ENCODE assay signal across 8 cellular contexts in genomic region chr9:115883467-115884329, GRCh38.
DNase-seq lines count a peak whose midpoint lies in the region; ATAC-seq, FAIRE-seq and TF ChIP-seq lines count a peak whose summit lies in the region.

No MANE protein-coding gene starts in this region.

- DNase-seq in NCI-H2029 treated with DMSO at 0.1 percent for 48 hours (lab: John Stamatoyannopoulos, UW) = peak; percentile 1
- DNase-seq in bronchial epithelial cell (ENCODE audit: low read depth) = peak; percentile 62
- DNase-seq in medulla oblongata (ENCODE audit: extremely low spot score) = peak; percentile 8
- no peak for DNase-seq in Peyer's patch
- DNase-seq in stimulated activated CD4-positive, alpha-beta T cell treated with anti-CD3 and anti-CD28 coated beads, Interleukin-2, amount 100 ng/mL, for 48 hours = no peak
- no peak for DNase-seq in activated T-cell treated with anti-CD3 and anti-CD28 coated beads, Interleukin-2, amount 50 U/mL, for 1 hour

- no peaks in the 10 kb centered on the region for H3K4me1 ChIP-seq in Peyer's patch

- H3K27me3 ChIP-seq in bronchial epithelial cell (ENCODE audit: control insufficient read depth, insufficient read depth, low read length) (no peaks in the 10 kb centered on the region), Peyer's patch (no peaks in the 10 kb centered on the region)

- no peak for TF ChIP-seq POLR2A in Peyer's patch (IDR thresholded peaks at IDR 0.05)

- H3K27ac ChIP-seq in Peyer's patch = no peak overlapping the region

- H3K4me3 ChIP-seq in bronchial epithelial cell (ENCODE audit: low read depth, low read length) (no peak overlapping the region), Peyer's patch (no peak overlapping the region)

- H3K36me3 ChIP-seq in bronchial epithelial cell (ENCODE audit: control insufficient read depth, insufficient read depth, low read length) (no peaks in the 10 kb centered on the region), Peyer's patch (no peaks in the 10 kb centered on the region)

- no peak for ATAC-seq in GM21447 (IDR thresholded peaks at IDR 0.05; ENCODE audit: unreplicated experiment)

- no peaks in the 10 kb centered on the region for H3K9me3 ChIP-seq in Peyer's patch

- peak; percentile 41 for TF ChIP-seq CTCF in GM12873 (IDR thresholded peaks at IDR 0.05; ENCODE audit: insufficient read depth, low read depth, low read length, missing control alignments)
- peak; percentile 74 for TF ChIP-seq CTCF in bronchial epithelial cell (IDR thresholded peaks at IDR 0.05; ENCODE audit: insufficient read depth, low read length, severe bottlenecking)
- TF ChIP-seq CTCF in Peyer's patch (IDR thresholded peaks at IDR 0.05) = peak in 2 of 6 experiments; percentile 31

- FAIRE-seq in bronchial epithelial cell (lab: Jason Lieb, UNC) = peak; percentile 93

Comparison
In these comparisons a context has a peak if more than half of its experiments do, and no peak if none do; other contexts are left out.
1. DNase-seq: peak in NCI-H2029 treated with DMSO at 0.1 percent for 48 hours (single experiment), bronchial epithelial cell (single experiment) and medulla oblongata (single experiment); none in Peyer's patch (0 of 3), stimulated activated CD4-positive, alpha-beta T cell treated with anti-CD3 and anti-CD28 coated beads, Interleukin-2, amount 100 ng/mL, for 48 hours (0 of 2) and activated T-cell treated with anti-CD3 and anti-CD28 coated beads, Interleukin-2, amount 50 U/mL, for 1 hour (single experiment).